ENCODE assay signal across 8 cellular contexts in the genomic region with DNA sequence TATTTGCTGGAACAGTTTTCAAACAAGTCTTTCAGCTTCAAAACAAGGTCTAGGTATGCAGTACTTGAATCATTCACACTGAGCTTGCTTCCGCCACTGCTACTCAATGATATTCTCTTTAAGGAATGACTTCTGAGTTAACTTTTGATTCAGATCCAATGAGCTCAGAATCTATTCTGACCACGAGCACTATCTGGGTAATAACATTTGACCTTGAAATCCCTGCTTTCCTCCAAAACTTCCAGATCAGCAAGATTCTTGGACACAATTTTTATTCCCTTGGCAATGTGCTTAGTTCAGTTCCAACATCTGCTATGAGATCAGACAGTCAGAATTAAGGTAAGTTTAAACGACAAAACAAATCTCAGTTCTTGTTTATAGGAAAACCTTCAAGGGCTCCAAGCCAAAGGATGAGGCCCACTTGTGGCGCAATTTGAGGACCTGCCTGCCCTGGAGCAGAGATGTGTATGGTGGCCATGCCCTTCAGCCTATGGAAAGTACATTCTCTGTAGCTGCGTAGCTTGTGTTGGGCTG.
A peak's percentile ranks its signal among the peaks of the same experiment; 100 is the strongest.
DNase-seq lines count a peak whose midpoint lies in the region; ATAC-seq, FAIRE-seq and TF ChIP-seq lines count a peak whose summit lies in the region.

No MANE protein-coding gene starts in this region.

- WGBS in mesodermal cell (ENCODE audit: insufficient coverage in 2 of 2), 2 experiments, result 100% methylated on average over 4 to 5 of the region's 5 CpGs

- peak overlapping the region; percentile 94 for H3K27ac ChIP-seq in mesodermal cell (ENCODE audit: low read depth, low read length, severe bottlenecking)

- H3K4me3 Mint-ChIP-seq in stimulated activated naive CD8-positive, alpha-beta T cell treated with anti-CD3 and anti-CD28 coated beads, Interleukin-15, Interleukin-2, amounts not matched to agents 100 ng/mL and 50 ng/mL, for 24 hours, result peak overlapping the region; percentile 90

- H3K9me3 ChIP-seq in mesodermal cell (ENCODE audit: control insufficient read depth, low read length), result no peaks in the 10 kb centered on the region

- DNase-seq in stimulated activated naive CD8-positive, alpha-beta T cell treated with anti-CD3 and anti-CD28 coated beads, Interleukin-15, Interleukin-2, amounts not matched to agents 100 U/mL and 50 U/mL, for 24 hours, result no peak
- DNase-seq in bronchial epithelial cell (ENCODE audit: low read depth) (peak; percentile 66), GOT3 (lab: John Stamatoyannopoulos, UW) (no peak), NAMALWA (ENCODE audit: low spot score) (no peak)

- H3K27me3 ChIP-seq in bronchial epithelial cell (ENCODE audit: control insufficient read depth, insufficient read depth, low read length), result no peaks in the 10 kb centered on the region

- H3K9me3 Mint-ChIP-seq in stimulated activated naive CD8-positive, alpha-beta T cell treated with anti-CD3 and anti-CD28 coated beads, Interleukin-15, Interleukin-2, amounts not matched to agents 100 ng/mL and 50 ng/mL, for 24 hours, result no peaks in the 10 kb centered on the region

- peaks cover 49% of the 10 kb centered on the region for H3K36me3 Mint-ChIP-seq in stimulated activated naive CD8-positive, alpha-beta T cell treated with anti-CD3 and anti-CD28 coated beads, Interleukin-15, Interleukin-2, amounts not matched to agents 100 ng/mL and 50 ng/mL, for 24 hours (ENCODE audit: low read depth)

- no peak for ATAC-seq in stimulated activated naive CD8-positive, alpha-beta T cell treated with anti-CD3 and anti-CD28 coated beads, Interleukin-15, Interleukin-2, amounts not matched to agents 100 U/mL and 50 U/mL, for 24 hours
- ATAC-seq in HG02798 (IDR thresholded peaks at IDR 0.05; ENCODE audit: poor library complexity, unreplicated experiment), result no peak
- no peak for ATAC-seq in HG02938 (IDR thresholded peaks at IDR 0.05; ENCODE audit: unreplicated experiment)

- H3K4me3 ChIP-seq in bronchial epithelial cell (ENCODE audit: low read depth, low read length), result no peak overlapping the region
- no peak overlapping the region for H3K4me3 ChIP-seq in mesodermal cell (ENCODE audit: extremely low read depth, insufficient read depth, low read length, poor library complexity, severe bottlenecking)

- no peaks in the 10 kb centered on the region for H3K36me3 ChIP-seq in bronchial epithelial cell (ENCODE audit: control insufficient read depth, insufficient read depth, low read length)
- H3K36me3 ChIP-seq in mesodermal cell (ENCODE audit: control insufficient read depth, insufficient read depth, low read length), result peaks cover 35% of the 10 kb centered on the region

- H3K27ac Mint-ChIP-seq in stimulated activated naive CD8-positive, alpha-beta T cell treated with anti-CD3 and anti-CD28 coated beads, Interleukin-15, Interleukin-2, amounts not matched to agents 100 ng/mL and 50 ng/mL, for 24 hours, result peak overlapping the region; percentile 98

- peaks cover 65% of the 10 kb centered on the region for H3K4me1 ChIP-seq in mesodermal cell (ENCODE audit: control insufficient read depth, insufficient read depth, low read length, poor library complexity, severe bottlenecking)

- TF ChIP-seq CTCF in bronchial epithelial cell (IDR thresholded peaks at IDR 0.05; ENCODE audit: insufficient read depth, low read length, severe bottlenecking), result no peak

- FAIRE-seq in bronchial epithelial cell (lab: Jason Lieb, UNC), result no peak

- peaks cover 100% of the 10 kb centered on the region for H3K4me1 Mint-ChIP-seq in stimulated activated naive CD8-positive, alpha-beta T cell treated with anti-CD3 and anti-CD28 coated beads, Interleukin-15, Interleukin-2, amounts not matched to agents 100 ng/mL and 50 ng/mL, for 24 hours (ENCODE audit: low read depth)

- no peaks in the 10 kb centered on the region for H3K27me3 Mint-ChIP-seq in stimulated activated naive CD8-positive, alpha-beta T cell treated with anti-CD3 and anti-CD28 coated beads, Interleukin-15, Interleukin-2, amounts not matched to agents 100 ng/mL and 50 ng/mL, for 24 hours
